Comparison of ENCODE assay signal across 8 cellular contexts in genomic region chr3:4350789-4351163, GRCh38. TPM values are rescaled to one million over a fixed set of nuclear protein-coding genes. Genes with fewer than 3 reads are reported as not detected.
DNase-seq lines count a peak whose midpoint lies in the region; ATAC-seq and TF ChIP-seq lines count a peak whose summit lies in the region.

No MANE protein-coding gene starts in this region.

- H3K36me3 ChIP-seq in esophagus squamous epithelium (no peaks in the 10 kb centered on the region), transverse colon (no peaks in the 10 kb centered on the region)

- no peak overlapping the region for H3K27ac Mint-ChIP-seq in nephron progenitor cell

- H3K27me3 Mint-ChIP-seq in nephron progenitor cell (ENCODE audit: low read depth, poor library complexity) = no peaks in the 10 kb centered on the region

- H3K4me1 ChIP-seq in esophagus squamous epithelium = peaks cover 0 to 7% (median 0%) of the 10 kb centered on the region in 3 donors
- H3K4me1 ChIP-seq in transverse colon = peaks cover 0 to 4% (median 3%) of the 10 kb centered on the region in 4 donors

- TF ChIP-seq CTCF in esophagus squamous epithelium (IDR thresholded peaks at IDR 0.05) (peak; percentile 49 to 82 (median 64)), nephron progenitor cell (IDR thresholded peaks at IDR 0.05) (peak; percentile 78), transverse colon (IDR thresholded peaks at IDR 0.05) (peak; percentile 75 to 82 (median 78))

- WGBS in esophagus squamous epithelium, 2 donors = 3% methylated on average over 2 of the region's 2 CpGs
- WGBS in transverse colon (ENCODE audit: low coverage in 1 of 2), 2 donors = 0% methylated on average over 2 of the region's 2 CpGs; no CpG with 5 or more reads in 1 of the 2 donors

- TF ChIP-seq POLR2A in esophagus squamous epithelium (IDR thresholded peaks at IDR 0.05) (no peak), transverse colon (IDR thresholded peaks at IDR 0.05) (no peak)

- intact Hi-C loops in esophagus squamous epithelium (cut with DNase I) = loop anchor here (5.0 kb wide), 1 partner anchor 282 kb away; no protein-coding TSS in a partner anchor
- intact Hi-C loops in transverse colon (cut with DNase I; ENCODE audit: low total_unique reads) = loop anchor here (5.0 kb wide), 1 partner anchor 282 kb away; no protein-coding TSS in a partner anchor

- peaks cover 34% of the 10 kb centered on the region for H3K9me3 Mint-ChIP-seq in nephron progenitor cell

- in situ Hi-C loops in transverse colon (cut with MboI; ENCODE audit: low pct_ligation_motif_present in 1 of 4, low pct_unique_long_range_greater_than_20kb in 1 of 4, low sequenced_read_pairs in 3 of 4) = loop anchor here (5.0 to 25.0 kb wide), 3 partner anchors 284 to 712 kb away; no protein-coding TSS in a partner anchor

- H3K4me3 ChIP-seq in esophagus squamous epithelium = peak overlapping the region in 3 of 4 donors; percentile 11 to 46 (median 24)
- peak overlapping the region in 1 of 4 donors; percentile 2 for H3K4me3 ChIP-seq in transverse colon

- no peak for TF ChIP-seq EP300 in transverse colon (IDR thresholded peaks at IDR 0.05; ENCODE audit: low read depth)

- DNase-seq in CMK (ENCODE audit: low read depth) = peak; percentile 29
- peak; percentile 60 for DNase-seq in NCI-H82 treated with DMSO at 0.1 percent for 48 hours (lab: John Stamatoyannopoulos, UW; ENCODE audit: unreplicated experiment)
- peak; percentile 41 for DNase-seq in activated CD8-positive, alpha-beta memory T cell treated with anti-CD3 and anti-CD28 coated beads, Interleukin-2, amount 50 U/mL, for 4 hours
- peak; percentile 3 for DNase-seq in esophagus squamous epithelium (lab: John Stamatoyannopoulos, UW)
- DNase-seq in nephron progenitor cell = peak; percentile 21
- peak; percentile 16 for DNase-seq in transverse colon

- H3K4me3 Mint-ChIP-seq in nephron progenitor cell = no peak overlapping the region

- peaks cover 46% of the 10 kb centered on the region for H3K4me1 Mint-ChIP-seq in nephron progenitor cell

- H3K9me3 ChIP-seq in esophagus squamous epithelium (no peaks in the 10 kb centered on the region), transverse colon (no peaks in the 10 kb centered on the region)

- ATAC-seq in GM19351 (IDR thresholded peaks at IDR 0.05; ENCODE audit: unreplicated experiment) (peak; percentile 87), HG03457 (IDR thresholded peaks at IDR 0.05; ENCODE audit: unreplicated experiment) (peak; percentile 74)

- H3K36me3 Mint-ChIP-seq in nephron progenitor cell (ENCODE audit: low read depth) = peaks cover 33% of the 10 kb centered on the region

- H3K27me3 ChIP-seq in esophagus squamous epithelium = no peaks in the 10 kb centered on the region
- H3K27me3 ChIP-seq in transverse colon = no peaks in the 10 kb centered on the region

- H3K27ac ChIP-seq in esophagus squamous epithelium (peak overlapping the region in 2 of 4 donors; percentile 36 to 37), transverse colon (peak overlapping the region in 1 of 4 donors; percentile 52)

RNA-seq across cellular contexts. Expression of gene SETMAR, which starts 47.6 kb away (rescaled TPM):
- total RNA-seq in esophagus squamous epithelium (10 to 100 TPM; 11.4 to 28.6 (median 16.0) TPM), transverse colon (10 to 100 TPM; 12.0 to 30.7 (median 15.9) TPM)

Comparison
In these comparisons a context has a peak if more than half of its experiments do, and no peak if none do; other contexts are left out.
1. DNase-seq: peak in every context shown above with its lines; median percentile 60 in NCI-H82 treated with DMSO at 0.1 percent for 48 hours; 41 in activated CD8-positive, alpha-beta memory T cell treated with anti-CD3 and anti-CD28 coated beads, Interleukin-2, amount 50 U/mL, for 4 hours; 29 in CMK; 21 in nephron progenitor cell; 16 in transverse colon; 3 in esophagus squamous epithelium.